In the genomic region with DNA sequence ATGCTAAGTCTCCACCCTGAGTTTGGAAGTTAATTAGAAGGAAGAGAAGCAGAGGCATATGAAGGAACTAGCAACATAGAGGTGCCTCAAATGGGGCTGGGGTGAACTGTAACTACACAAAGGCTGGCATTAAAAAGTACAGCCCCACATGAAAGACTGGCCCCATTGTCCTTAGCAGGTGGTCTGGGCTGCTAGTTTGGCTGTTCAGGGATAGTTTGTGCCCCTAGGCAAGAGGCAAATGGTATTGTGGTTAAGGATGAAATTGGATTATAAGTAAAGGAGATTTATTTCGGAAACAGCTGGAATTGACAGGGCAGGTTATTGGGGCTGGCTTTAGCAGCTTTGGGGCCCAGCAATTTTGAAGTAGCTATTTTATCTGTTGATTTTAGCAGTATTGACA, we compare ENCODE assay signal across 26 cellular contexts.
"Had no signal": no experiment of that assay in that cellular context is flagged by ENCODE, and none has a peak within 500 bp of the region (broad histone marks: within the 10 kb centered on the region; RNA-seq: fewer than 3 reads in every experiment).

No MANE protein-coding gene starts in this region.

- ATAC-seq: activated naive CD4-positive, alpha-beta T cell treated with anti-CD3 and anti-CD28 coated beads, Interleukin-2, amount 50 U/mL, for 72 hours; activated T-cell treated with anti-CD3 and anti-CD28 coated beads, Interleukin-2, amount 50 U/mL, for 4 hours; Panc1; T-helper 17 cell; WTC11 had no signal

- DNase-seq: activated CD4-positive, alpha-beta T cell treated with anti-CD3 and anti-CD28 coated beads for 48 hours; activated CD4-positive, alpha-beta T cell treated with anti-CD3 and anti-CD28 coated beads, Interleukin-2, amount 50 U/mL, for 4 hours; activated CD4-positive, CD25-positive, alpha-beta regulatory T cell treated with anti-CD3 and anti-CD28 coated beads, Interleukin-2, amount 50 U/mL, for 72 hours; activated CD8-positive, alpha-beta memory T cell treated with anti-CD3 and anti-CD28 coated beads for 24 hours; activated effector memory CD4-positive, alpha-beta T cell treated with anti-CD3 and anti-CD28 coated beads, Interleukin-2, amount 50 U/mL, for 16 hours; activated naive CD4-positive, alpha-beta T cell treated with Interleukin-2 at 50 U/mL for 16 hours; activated T-cell treated with anti-CD3 and anti-CD28 coated beads, Interleukin-2, amount 50 U/mL, for 4 hours; adrenal gland; anterior cingulate cortex; cerebellar nuclear complex; Karpas-422; MM.1S; NCI-H1105; NCI-H1436; NCI-H1694 treated with DMSO at 0.1 percent for 48 hours; NCI-H2029 treated with DMSO at 0.1 percent for 48 hours; NCI-H446; NCI-H524; Right ventricle myocardium superior; T-helper 17 cell; T-helper 9 cell had no signal

- H3K9me3 ChIP-seq: adrenal gland, SJSA1 had no signal

- H3K4me3 ChIP-seq: adrenal gland, SJSA1 had no signal

- H3K27me3 ChIP-seq: adrenal gland, SJSA1 had no signal

- H3K27ac ChIP-seq: adrenal gland, RWPE1 had no signal

- H3K36me3 ChIP-seq: adrenal gland had no signal
